8 cellular contexts compared by ENCODE assay signal in genomic region chr1:224498574-224499170, GRCh38.
DNase-seq lines count a peak whose midpoint lies in the region; ATAC-seq, FAIRE-seq and TF ChIP-seq lines count a peak whose summit lies in the region.

No MANE protein-coding gene starts in this region.

- H3K9ac ChIP-seq in endothelial cell of umbilical vein (replicated peaks; ENCODE audit: extremely low read depth, insufficient read depth, low read length): peak overlapping the region; percentile 63

- H3K4me1 ChIP-seq in left ventricle myocardium inferior: peaks cover 40% of the 10 kb centered on the region
- H3K4me1 ChIP-seq in endothelial cell of umbilical vein (ENCODE audit: control insufficient read depth, extremely low read depth, insufficient read depth, low read length): peaks cover 37% of the 10 kb centered on the region
- H3K4me1 ChIP-seq in ovary (ENCODE audit: insufficient read depth): peaks cover 17% of the 10 kb centered on the region

- peak overlapping the region; percentile 0 for H2AFZ ChIP-seq in endothelial cell of umbilical vein (ENCODE audit: low read depth, low read length)

- ATAC-seq in Right ventricle myocardium superior (ENCODE audit: poor library complexity) (no peak), GM18502 (IDR thresholded peaks at IDR 0.05; ENCODE audit: poor library complexity, unreplicated experiment) (no peak)

- WGBS in ovary, 3 donors: 32 to 47% (median 41%) methylated on average over 12 of the region's 12 CpGs

- H3K4me3 ChIP-seq in left ventricle myocardium inferior: peak overlapping the region; percentile 22
- peak overlapping the region in 1 of 3 experiments; percentile 20 for H3K4me3 ChIP-seq in endothelial cell of umbilical vein (replicated peaks in 1 of 3; ENCODE audit: insufficient read depth in 1 of 3, low read depth in 1 of 3, low read length in 3 of 3)
- H3K4me3 ChIP-seq in ovary: no peak overlapping the region

- H3K79me2 ChIP-seq in endothelial cell of umbilical vein (ENCODE audit: control insufficient read depth, insufficient read depth, low read length): no peaks in the 10 kb centered on the region

- no peaks in the 10 kb centered on the region for H4K20me1 ChIP-seq in endothelial cell of umbilical vein (replicated peaks; ENCODE audit: control insufficient read depth, extremely low read depth, insufficient read depth, low read length)

- intact Hi-C loops in left ventricle myocardium inferior (cut with micrococcal nuclease): no loop called here
- intact Hi-C loops in Right ventricle myocardium superior (cut with DNase I): no loop called here
- intact Hi-C loops in endothelial cell of umbilical vein (cut with micrococcal nuclease): loop anchor here (1.0 to 2.0 kb wide), 3 partner anchors 42 to 63 kb away; no protein-coding TSS in a partner anchor
- intact Hi-C loops in ovary (cut with DNase I): no loop called here

- H3K27me3 ChIP-seq in left ventricle myocardium inferior (ENCODE audit: low read depth): no peaks in the 10 kb centered on the region
- no peaks in the 10 kb centered on the region for H3K27me3 ChIP-seq in endothelial cell of umbilical vein (ENCODE audit: control insufficient read depth in 2 of 2, insufficient read depth in 2 of 2, low read length in 2 of 2)
- H3K27me3 ChIP-seq in ovary: no peaks in the 10 kb centered on the region

- H3K27ac ChIP-seq in left ventricle myocardium inferior (replicated peaks) (peak overlapping the region; percentile 78), RWPE1 (peak overlapping the region; percentile 99), endothelial cell of umbilical vein (ENCODE audit: insufficient read depth, low read depth, low read length) (peak overlapping the region; percentile 94), ovary (peak overlapping the region in 1 of 2 donors; percentile 58)

- dilution Hi-C loops in endothelial cell of umbilical vein (cut with MboI; ENCODE audit: extremely low pct_ligation_motif_present, low sequenced_read_pairs): no loop called here

- CTCF ChIA-PET in RWPE1 (lab: Yijun Ruan, JAX) (interaction anchor here (0.7 to 1.1 kb wide), 3 partner anchors 15 to 951 kb away, joined by 3 read pairs; no protein-coding TSS in a partner anchor), endothelial cell of umbilical vein (lab: Charles Lee) (interaction anchor here (0.8 to 2.8 kb wide), 15 partner anchors 10 to 1375 kb away, joined by 3 to 22 read pairs (median 4); no protein-coding TSS in a partner anchor)

- FAIRE-seq in endothelial cell of umbilical vein (lab: Jason Lieb, UNC): peak; percentile 4

- no peak for TF ChIP-seq CTCF in left ventricle myocardium inferior (IDR thresholded peaks at IDR 0.05; ENCODE audit: borderline replicate concordance)
- TF ChIP-seq CTCF in RWPE1 (conservative IDR thresholded peaks at IDR 0.05; ENCODE audit: low read depth): no peak
- TF ChIP-seq CTCF in endothelial cell of umbilical vein (IDR thresholded peaks at IDR 0.05; ENCODE audit: extremely low read depth in 1 of 2, insufficient read depth in 1 of 2, low read depth in 1 of 2, low read length in 2 of 2): no peak
- no peak for TF ChIP-seq CTCF in ovary (IDR thresholded peaks at IDR 0.05)

- peak overlapping the region; percentile 68 for H3K4me2 ChIP-seq in endothelial cell of umbilical vein (ENCODE audit: insufficient read depth, low read length)

- H3K9me1 ChIP-seq in endothelial cell of umbilical vein (replicated peaks; ENCODE audit: control insufficient read depth, extremely low read depth, insufficient read depth, low read length): no peaks in the 10 kb centered on the region

- DNase-seq in left ventricle myocardium inferior (no peak), Right ventricle myocardium superior (no peak), RWPE1 (ENCODE audit: low spot score) (peak; percentile 80), endothelial cell of umbilical vein (ENCODE audit: low read depth, low spot score) (peak; percentile 89), ovary (peak in 4 of 5 donors; percentile 16 to 45 (median 30)), mesenteric fat pad (ENCODE audit: low spot score) (no peak), retina (no peak)

- TF ChIP-seq POLR2A in endothelial cell of umbilical vein (IDR thresholded peaks at IDR 0.05; ENCODE audit: low read depth, low read length) (no peak), ovary (IDR thresholded peaks at IDR 0.05) (no peak)

- H3K9me3 ChIP-seq in left ventricle myocardium inferior (replicated peaks) (peaks cover 5% of the 10 kb centered on the region), endothelial cell of umbilical vein (replicated peaks; ENCODE audit: control insufficient read depth, insufficient read depth, low read length) (no peaks in the 10 kb centered on the region), ovary (no peaks in the 10 kb centered on the region)

- H3K36me3 ChIP-seq in left ventricle myocardium inferior: no peaks in the 10 kb centered on the region
- no peaks in the 10 kb centered on the region for H3K36me3 ChIP-seq in endothelial cell of umbilical vein (ENCODE audit: control insufficient read depth in 2 of 2, extremely low read depth in 1 of 2, insufficient read depth in 2 of 2, low read length in 2 of 2)
- no peaks in the 10 kb centered on the region for H3K36me3 ChIP-seq in ovary

- POLR2A ChIA-PET in RWPE1 (lab: Yijun Ruan, JAX; ENCODE audit: low non-redundant PET): interaction anchor here (1.2 kb wide), 1 partner anchor 62 kb away, joined by 3 read pairs; no protein-coding TSS in a partner anchor
- POLR2A ChIA-PET in endothelial cell of umbilical vein (lab: Charles Lee): interaction anchor here (1.3 kb wide), 1 partner anchor 66 kb away, joined by 4 read pairs; no protein-coding TSS in a partner anchor

- no peak for TF ChIP-seq EP300 in ovary (IDR thresholded peaks at IDR 0.05)

- TSS peak; percentile 39 for BruUV-seq in endothelial cell of umbilical vein (replicated peaks; lab: Mats Ljungman, UMichigan)

TF ChIP-seq in endothelial cell of umbilical vein, 7 proteins besides CTCF, POLR2A, EP300 and RAD21:
- TF ChIP-seq MYC (IDR thresholded peaks at IDR 0.05; ENCODE audit: low read depth, low read length): peak; percentile 57
- peak; percentile 0 for TF ChIP-seq JUN (IDR thresholded peaks at IDR 0.05; ENCODE audit: borderline replicate concordance, insufficient read depth, insufficient read length, low read depth)
- TF ChIP-seq EZH2 (IDR thresholded peaks at IDR 0.05; ENCODE audit: borderline replicate concordance, low read depth, low read length, severe bottlenecking): no peak
- TF ChIP-seq GATA2 (IDR thresholded peaks at IDR 0.05; ENCODE audit: insufficient read depth, insufficient read length, low read depth, low read length): no peak
- no peak for TF ChIP-seq FOS (IDR thresholded peaks at IDR 0.05; ENCODE audit: borderline replicate concordance, insufficient read depth, low read length)
- TF ChIP-seq POLR2AphosphoS5 (IDR thresholded peaks at IDR 0.05; ENCODE audit: insufficient read depth, low read depth, low read length): no peak
- no peak for TF ChIP-seq MAX (IDR thresholded peaks at IDR 0.05; ENCODE audit: insufficient read depth, insufficient read length)

Comparison
In these comparisons a context has a peak if more than half of its experiments do, and no peak if none do; other contexts are left out.
1. DNase-seq: peak in RWPE1 (single experiment), endothelial cell of umbilical vein (single experiment) and ovary (4 of 5); none in left ventricle myocardium inferior (single experiment), Right ventricle myocardium superior (single experiment), mesenteric fat pad (single experiment) and retina (single experiment).